1 cellular context compared by ENCODE assay signal in genomic region chr7:105521731-105522458, GRCh38.
TF ChIP-seq lines count a peak whose summit lies in the region.

Gene PUS7 (minus strand): TSS chr7:105522271. CDS start chr7:105508512, 13,759 bp downstream.

TF ChIP-seq in K562, 482 proteins besides CTCF, POLR2A, EP300 and RAD21 (continued from another document and continues in another):
- TF ChIP-seq RBM15 (IDR thresholded peaks at IDR 0.05; ENCODE audit: insufficient read depth, low read length), result 0 out of 2 replicates have a peak, but pooled peaks have one; percentile 67
- TF ChIP-seq SMARCA5 (IDR thresholded peaks at IDR 0.05), result no peak
- TF ChIP-seq CCNT2 (IDR thresholded peaks at IDR 0.05; ENCODE audit: borderline replicate concordance, extremely low read depth, insufficient read length, low read depth, low read length), result peak; percentile 88
- no peak for TF ChIP-seq ZNF655 (CRISPR knock-in tag; IDR thresholded peaks at IDR 0.05)
- no peak for TF ChIP-seq BACH1 (tag; IDR thresholded peaks at IDR 0.05)
- no peak for TF ChIP-seq ETS2 (tag; IDR thresholded peaks at IDR 0.05; ENCODE audit: borderline replicate concordance, poor library complexity, severe bottlenecking)
- no peak for TF ChIP-seq ZNF75A (CRISPR knock-in tag; IDR thresholded peaks at IDR 0.05)
- TF ChIP-seq GABPB1 (CRISPR knock-in tag; IDR thresholded peaks at IDR 0.05), result no peak
- no peak for TF ChIP-seq ZNF175 (CRISPR knock-in tag; IDR thresholded peaks at IDR 0.05; ENCODE audit: low read depth)
- TF ChIP-seq RFX5 (IDR thresholded peaks at IDR 0.05; ENCODE audit: low read depth, low read length), result no peak
- TF ChIP-seq ZNF277 (CRISPR knock-in tag; IDR thresholded peaks at IDR 0.05; ENCODE audit: borderline replicate concordance), result no peak
- TF ChIP-seq SMAD3 (CRISPR knock-in tag; conservative IDR thresholded peaks at IDR 0.05), result no peak
- no peak for TF ChIP-seq PHTF2 (CRISPR knock-in tag; IDR thresholded peaks at IDR 0.05)
- no peak for TF ChIP-seq MCM7 (IDR thresholded peaks at IDR 0.05)
- TF ChIP-seq RCOR1 (IDR thresholded peaks at IDR 0.05; ENCODE audit: borderline replicate concordance in 1 of 2, low read depth in 2 of 2, low read length in 2 of 2), result peak in 1 of 2 experiments; percentile 66; a peak in 2 of 4 replicates
- no peak for TF ChIP-seq SFPQ (IDR thresholded peaks at IDR 0.05; ENCODE audit: low read depth, low read length)
- TF ChIP-seq THRA (IDR thresholded peaks at IDR 0.05), result no peak
- TF ChIP-seq TEAD1 (CRISPR knock-in tag; IDR thresholded peaks at IDR 0.05), result no peak
- TF ChIP-seq ZBTB12 (CRISPR knock-in tag; IDR thresholded peaks at IDR 0.05), result no peak
- TF ChIP-seq XRCC5 (IDR thresholded peaks at IDR 0.05; ENCODE audit: low read depth, low read length), result 0 out of 2 replicates have a peak, but pooled peaks have one; percentile 83
- TF ChIP-seq ZNF121 (CRISPR knock-in tag; conservative IDR thresholded peaks at IDR 0.05), result no peak
- no peak for TF ChIP-seq IRF1 (CRISPR knock-in tag; IDR thresholded peaks at IDR 0.05; ENCODE audit: borderline replicate concordance)
- TF ChIP-seq TOE1 (IDR thresholded peaks at IDR 0.05; ENCODE audit: borderline replicate concordance), result no peak
- TF ChIP-seq TOE1 (CRISPR knock-in tag; IDR thresholded peaks at IDR 0.05; ENCODE audit: borderline replicate concordance, low read depth), result 0 out of 2 replicates have a peak, but pooled peaks have one; percentile 6
- no peak for TF ChIP-seq ZNF766 (CRISPR knock-in tag; conservative IDR thresholded peaks at IDR 0.05)
- TF ChIP-seq TAF15 (IDR thresholded peaks at IDR 0.05; ENCODE audit: low read depth, low read length), result no peak
- TF ChIP-seq CHD4 (IDR thresholded peaks at IDR 0.05; ENCODE audit: insufficient read depth, insufficient replicate concordance, low read depth, low read length, poor library complexity, severe bottlenecking), result no peak
- no peak for TF ChIP-seq ZNF143 (CRISPR knock-in tag; IDR thresholded peaks at IDR 0.05)
- no peak for TF ChIP-seq CSDE1 (IDR thresholded peaks at IDR 0.05)
- TF ChIP-seq JUN (IDR thresholded peaks at IDR 0.05; ENCODE audit: borderline replicate concordance, low read depth, low read length), result no peak
- TF ChIP-seq JUN (CRISPR knock-in tag; IDR thresholded peaks at IDR 0.05; ENCODE audit: borderline replicate concordance), result no peak; the same call in 1 of the 2 replicates
- no peak for TF ChIP-seq SRSF1 (IDR thresholded peaks at IDR 0.05; ENCODE audit: low read depth, low read length)
- TF ChIP-seq ZNF263 (CRISPR knock-in tag; IDR thresholded peaks at IDR 0.05; ENCODE audit: borderline replicate concordance), result peak; percentile 85
- TF ChIP-seq MITF (IDR thresholded peaks at IDR 0.05), result no peak
- no peak for TF ChIP-seq HBP1 (CRISPR knock-in tag; IDR thresholded peaks at IDR 0.05)
- no peak for TF ChIP-seq E2F4 (CRISPR knock-in tag; IDR thresholded peaks at IDR 0.05; ENCODE audit: low read depth)
- TF ChIP-seq NCOA1 (IDR thresholded peaks at IDR 0.05; ENCODE audit: low read depth), result no peak
- no peak for TF ChIP-seq RBM39 (optimal IDR thresholded peaks at IDR 0.05; ENCODE audit: low read depth, low read length)
- TF ChIP-seq ZNF445 (CRISPR knock-in tag; IDR thresholded peaks at IDR 0.05; ENCODE audit: low read depth), result no peak
- TF ChIP-seq ELF2 (CRISPR knock-in tag; IDR thresholded peaks at IDR 0.05), result 0 out of 2 replicates have a peak, but pooled peaks have one; percentile 41
- no peak for TF ChIP-seq RUNX1 (IDR thresholded peaks at IDR 0.05; ENCODE audit: low read depth)
- TF ChIP-seq ZNF778 (CRISPR knock-in tag; IDR thresholded peaks at IDR 0.05), result no peak
- no peak for TF ChIP-seq CREB3 (tag; conservative IDR thresholded peaks at IDR 0.05; ENCODE audit: low read depth)
- no peak for TF ChIP-seq ZKSCAN1 (IDR thresholded peaks at IDR 0.05; ENCODE audit: low read depth, low read length)
- no peak for TF ChIP-seq PHF20 (IDR thresholded peaks at IDR 0.05; ENCODE audit: partially characterized antibody)
- TF ChIP-seq ZNF146 (CRISPR knock-in tag; IDR thresholded peaks at IDR 0.05; ENCODE audit: unreplicated experiment), result no peak
- no peak for TF ChIP-seq TCF3 (CRISPR knock-in tag; IDR thresholded peaks at IDR 0.05)
